ENCODE assay signal across 20 cellular contexts in genomic region chr5:149411738-149412519, GRCh38. TPM values are rescaled to one million over a fixed set of nuclear protein-coding genes. Genes with fewer than 3 reads are reported as not detected.
DNase-seq lines count a peak whose midpoint lies in the region; ATAC-seq and TF ChIP-seq lines count a peak whose summit lies in the region.
"Had no signal": no experiment of that assay in that cellular context is flagged by ENCODE, and none has a peak within 500 bp of the region (broad histone marks: within the 10 kb centered on the region; RNA-seq: fewer than 3 reads in every experiment).

No MANE protein-coding gene starts in this region.

- H3K4me2 ChIP-seq in fibroblast of lung (ENCODE audit: extremely low read depth, insufficient read depth, low read length) (peak overlapping the region; percentile 49), trophoblast cell (ENCODE audit: low read length) (no peak overlapping the region)

- intact Hi-C loops in breast epithelium (cut with DNase I; ENCODE audit: low total_unique reads) (no loop called here), MCF 10A (cut with micrococcal nuclease) (no loop called here), upper lobe of right lung (cut with DNase I) (no loop called here), mucosa of descending colon (cut with DNase I, micrococcal nuclease) (no loop called here)

- ATAC-seq in upper lobe of right lung: no peak
- ATAC-seq in HG02763 (IDR thresholded peaks at IDR 0.05; ENCODE audit: unreplicated experiment): no peak
- no peak for ATAC-seq in mucosa of descending colon
- ATAC-seq: effector memory CD8-positive, alpha-beta T cell had no signal

- no peak overlapping the region for H2BK120ac ChIP-seq in trophoblast cell (ENCODE audit: insufficient read depth, low read length, poor library complexity)

- H2AFZ ChIP-seq in fibroblast of lung (ENCODE audit: low read length) (no peak overlapping the region), trophoblast cell (ENCODE audit: insufficient read depth, low read length, poor library complexity) (no peak overlapping the region)

- no peak overlapping the region for H3K18ac ChIP-seq in trophoblast cell (ENCODE audit: low read length)

- H3K27ac ChIP-seq in breast epithelium (peak overlapping the region; percentile 91 to 92), fibroblast of lung (ENCODE audit: insufficient read depth, low read length) (peak overlapping the region; percentile 90), trophoblast cell (ENCODE audit: low read depth, low read length) (no peak overlapping the region), upper lobe of right lung (peak overlapping the region; percentile 60)
- H3K27ac ChIP-seq: 22Rv1 had no signal

- no peak overlapping the region for H4K91ac ChIP-seq in trophoblast cell (ENCODE audit: low read depth, low read length)

- H3K4me3 ChIP-seq in breast epithelium (peak overlapping the region; percentile 42 to 76 (median 67)), fibroblast of lung (replicated peaks in 1 of 4; ENCODE audit: control extremely low read depth in 1 of 4, insufficient read depth in 1 of 4, low read depth in 3 of 4, low read length in 4 of 4) (peak overlapping the region in 3 of 4 experiments; percentile 2 to 95 (median 22)), trophoblast cell (ENCODE audit: low read depth, low read length) (no peak overlapping the region), upper lobe of right lung (peak overlapping the region; percentile 55), BE2C (ENCODE audit: low read depth, low read length) (no peak overlapping the region), mucosa of descending colon (no peak overlapping the region)

- POLR2A ChIA-PET in MCF 10A (lab: Yijun Ruan, JAX): interaction anchor here (0.7 kb wide), 1 partner anchor 71 kb away, joined by 3 read pairs; no protein-coding TSS in a partner anchor

- H3K79me1 ChIP-seq in trophoblast cell (ENCODE audit: low read length): peaks cover 7% of the 10 kb centered on the region

- BruUV-seq in MCF 10A (replicated peaks; lab: Mats Ljungman, UMichigan): no TSS peak

- peaks cover 0 to 5% of the 10 kb centered on the region in 2 donors for H3K4me1 ChIP-seq in breast epithelium
- peaks cover 44% of the 10 kb centered on the region for H3K4me1 ChIP-seq in fibroblast of lung (ENCODE audit: control insufficient read depth, extremely low read depth, insufficient read depth, low read length)
- peaks cover 8 to 25% of the 10 kb centered on the region in 2 experiments for H3K4me1 ChIP-seq in trophoblast cell (ENCODE audit: control insufficient read depth in 1 of 2, insufficient read depth in 2 of 2, low read length in 2 of 2)
- peaks cover 16% of the 10 kb centered on the region for H3K4me1 ChIP-seq in upper lobe of right lung
- H3K4me1 ChIP-seq in BE2C: peaks cover 31% of the 10 kb centered on the region
- no peaks in the 10 kb centered on the region for H3K4me1 ChIP-seq in mucosa of descending colon (ENCODE audit: low read depth)

- H3K4me3 Mint-ChIP-seq in MCF 10A (ENCODE audit: unreplicated experiment): no peak overlapping the region
- H3K4me3 Mint-ChIP-seq: activated CD4-positive, alpha-beta T cell treated with anti-CD3 and anti-CD28 coated beads, Interleukin-2, amount 10 ng/mL, durations not matched to agents 24 days and 14 days; CD4-positive, alpha-beta memory T cell; effector memory CD8-positive, alpha-beta T cell; immature natural killer cell had no signal

- H3K9me3 Mint-ChIP-seq in MCF 10A (ENCODE audit: unreplicated experiment): no peaks in the 10 kb centered on the region
- H3K9me3 Mint-ChIP-seq: activated CD4-positive, alpha-beta T cell treated with anti-CD3 and anti-CD28 coated beads, Interleukin-2, amount 10 ng/mL, durations not matched to agents 24 days and 14 days; CD4-positive, alpha-beta memory T cell; effector memory CD8-positive, alpha-beta T cell; immature natural killer cell had no signal

- no peaks in the 10 kb centered on the region for H3K4me1 Mint-ChIP-seq in MCF 10A (ENCODE audit: insufficient read depth, unreplicated experiment)
- H3K4me1 Mint-ChIP-seq: activated CD4-positive, alpha-beta T cell treated with anti-CD3 and anti-CD28 coated beads, Interleukin-2, amount 10 ng/mL, durations not matched to agents 24 days and 14 days; CD4-positive, alpha-beta memory T cell; immature natural killer cell had no signal

- no CpG with 5 or more reads among the region's 9 CpGs for WGBS in trophoblast cell (ENCODE audit: extremely low coverage, insufficient coverage, insufficient read length)

- TF ChIP-seq CTCF in breast epithelium (IDR thresholded peaks at IDR 0.05) (no peak), MCF 10A (IDR thresholded peaks at IDR 0.05; ENCODE audit: unreplicated experiment) (no peak), fibroblast of lung (conservative IDR thresholded peaks at IDR 0.05 in 1 of 2, IDR thresholded peaks at IDR 0.05 in 1 of 2; ENCODE audit: low read depth in 1 of 2, low read length in 2 of 2) (no peak), upper lobe of right lung (IDR thresholded peaks at IDR 0.05) (no peak), BE2C (IDR thresholded peaks at IDR 0.05; ENCODE audit: low read depth, low read length) (no peak), mucosa of descending colon (IDR thresholded peaks at IDR 0.05) (no peak)

- H3K27me3 Mint-ChIP-seq in MCF 10A (ENCODE audit: insufficient read depth, unreplicated experiment): peaks cover 11% of the 10 kb centered on the region
- H3K27me3 Mint-ChIP-seq: activated CD4-positive, alpha-beta T cell treated with anti-CD3 and anti-CD28 coated beads, Interleukin-2, amount 10 ng/mL, durations not matched to agents 24 days and 14 days had no signal

- H3K36me3 ChIP-seq in breast epithelium: no peaks in the 10 kb centered on the region
- peaks cover 8% of the 10 kb centered on the region for H3K36me3 ChIP-seq in fibroblast of lung (ENCODE audit: control insufficient read depth, insufficient read depth, low read length)
- no peaks in the 10 kb centered on the region for H3K36me3 ChIP-seq in trophoblast cell (ENCODE audit: control insufficient read depth in 1 of 2, insufficient read depth in 2 of 2, low read length in 2 of 2)
- peaks cover 6% of the 10 kb centered on the region for H3K36me3 ChIP-seq in upper lobe of right lung
- no peaks in the 10 kb centered on the region for H3K36me3 ChIP-seq in BE2C
- no peaks in the 10 kb centered on the region for H3K36me3 ChIP-seq in mucosa of descending colon (ENCODE audit: low read depth)

- CTCF ChIA-PET in MCF 10A (lab: Yijun Ruan, JAX): interaction anchor here (0.8 to 5.3 kb wide), 8 partner anchors 14 to 40 kb away, joined by 3 to 40 read pairs (median 4); no protein-coding TSS in a partner anchor

- H3K79me2 ChIP-seq in fibroblast of lung (ENCODE audit: control insufficient read depth, insufficient read depth, low read length): peaks cover 94% of the 10 kb centered on the region
- no peaks in the 10 kb centered on the region for H3K79me2 ChIP-seq in trophoblast cell (ENCODE audit: control insufficient read depth, insufficient read depth, low read length, poor library complexity)

- H3K4ac ChIP-seq in trophoblast cell (ENCODE audit: low read depth, low read length): no peak overlapping the region

- H4K8ac ChIP-seq in trophoblast cell (ENCODE audit: low read depth, low read length): no peak overlapping the region

- no peak overlapping the region for H2AK5ac ChIP-seq in trophoblast cell (ENCODE audit: low read length)

- no peaks in the 10 kb centered on the region for H4K20me1 ChIP-seq in fibroblast of lung (ENCODE audit: control insufficient read depth, extremely low read depth, insufficient read depth, low read length)

- no peak overlapping the region for H3K14ac ChIP-seq in trophoblast cell (ENCODE audit: low read length)

- peak in 1 of 2 donors; percentile 19 for DNase-seq in breast epithelium (ENCODE audit: low spot score in 2 of 2)
- DNase-seq in MCF 10A (ENCODE audit: unreplicated experiment): no peak
- DNase-seq in fibroblast of lung (ENCODE audit: low read depth in 2 of 2): no peak
- DNase-seq in trophoblast cell: no peak
- DNase-seq in upper lobe of right lung: peak; percentile 23
- no peak for DNase-seq in BE2C
- no peak for DNase-seq in mucosa of descending colon
- DNase-seq: activated CD4-positive, alpha-beta T cell treated with anti-CD3 and anti-CD28 coated beads, Interleukin-2, amount 10 ng/mL, durations not matched to agents 24 days and 14 days; activated naive CD4-positive, alpha-beta T cell treated with anti-CD3 and anti-CD28 coated beads, Interleukin-2, amount 50 U/mL, for 16 hours; CD4-positive, alpha-beta memory T cell; effector memory CD8-positive, alpha-beta T cell; EL; immature natural killer cell; NCI-H510A; SIG-M5; stimulated activated naive CD4-positive, alpha-beta T cell treated with Interleukin-2 at 50 U/mL for 16 hours; T1000 had no signal

- no peak overlapping the region for H2BK5ac ChIP-seq in trophoblast cell (ENCODE audit: low read depth, low read length, poor library complexity)

- H3K27me3 ChIP-seq in breast epithelium (no peaks in the 10 kb centered on the region), fibroblast of lung (ENCODE audit: control insufficient read depth, insufficient read depth, low read length) (no peaks in the 10 kb centered on the region), trophoblast cell (ENCODE audit: insufficient read depth, low read length) (no peaks in the 10 kb centered on the region), upper lobe of right lung (no peaks in the 10 kb centered on the region), BE2C (no peaks in the 10 kb centered on the region)

- no peak overlapping the region for H3K23ac ChIP-seq in trophoblast cell (ENCODE audit: low read length)

- H3K9me3 ChIP-seq in breast epithelium (no peaks in the 10 kb centered on the region), fibroblast of lung (ENCODE audit: control insufficient read depth, insufficient read depth, low read depth, low read length) (no peaks in the 10 kb centered on the region), trophoblast cell (ENCODE audit: insufficient read depth, low read depth, low read length) (peaks cover 2% of the 10 kb centered on the region), upper lobe of right lung (no peaks in the 10 kb centered on the region), BE2C (no peaks in the 10 kb centered on the region), mucosa of descending colon (no peaks in the 10 kb centered on the region)

- peak overlapping the region; percentile 21 for H2BK12ac ChIP-seq in trophoblast cell (ENCODE audit: low read length)

- no peaks in the 10 kb centered on the region for H3K36me3 Mint-ChIP-seq in MCF 10A (ENCODE audit: insufficient read depth, unreplicated experiment)
- H3K36me3 Mint-ChIP-seq: CD4-positive, alpha-beta memory T cell; immature natural killer cell had no signal

- TF ChIP-seq POLR2A in breast epithelium (IDR thresholded peaks at IDR 0.05): no peak

- no peak overlapping the region for H3K27ac Mint-ChIP-seq in MCF 10A (ENCODE audit: low read depth, unreplicated experiment)
- H3K27ac Mint-ChIP-seq: activated CD4-positive, alpha-beta T cell treated with anti-CD3 and anti-CD28 coated beads, Interleukin-2, amount 10 ng/mL, durations not matched to agents 24 days and 14 days; effector memory CD8-positive, alpha-beta T cell; immature natural killer cell had no signal

- H4K12ac ChIP-seq in trophoblast cell (ENCODE audit: low read depth, low read length): no peak overlapping the region

- peak overlapping the region; percentile 26 for H3K9ac ChIP-seq in fibroblast of lung (ENCODE audit: insufficient read depth, low read length)
- H3K9ac ChIP-seq in trophoblast cell (ENCODE audit: low read length): no peak overlapping the region

RNA-seq across cellular contexts. Expression of gene IL17B, which starts 32.8 kb away (rescaled TPM):
- 1 to 10 TPM in 2 of 3 donors, under 1 TPM in 1; 0.64 to 5.6 (median 5.4) TPM for total RNA-seq in breast epithelium
- total RNA-seq in MCF 10A (2022): not detected in 2 replicates
- not detected in 2 replicates for total RNA-seq in fibroblast of lung
- polyA plus RNA-seq in fibroblast of lung: 0.34 TPM in 1 of 2 replicates, not detected in the other
- polyA plus RNA-seq in fibroblast of lung (2012): not detected in 2 replicates
- polyA minus RNA-seq in fibroblast of lung (ENCODE audit: low replicate concordance): not detected in 2 replicates
- polyA plus RNA-seq in trophoblast cell (2013): 0.25 and 0.26 TPM in 2 replicates
- not detected for total RNA-seq in upper lobe of right lung
- polyA plus RNA-seq in BE2C (2012; ENCODE audit: insufficient read depth, insufficient read length, low read depth): 1.1 TPM
- under 1 TPM in 1 of 3 donors, not detected in 2; 0.92 TPM for total RNA-seq in mucosa of descending colon
- total RNA-seq: activated CD4-positive, alpha-beta T cell treated with anti-CD3 and anti-CD28 coated beads, Interleukin-2, amount 10 ng/mL, durations not matched to agents 24 days and 14 days; CD4-positive, alpha-beta memory T cell; HT-29 had no signal
- polyA plus RNA-seq: CD4-positive, alpha-beta memory T cell; immature natural killer cell had no signal

RNA-seq across cellular contexts. Expression of gene PCYOX1L, which starts 54.1 kb away (rescaled TPM):
- total RNA-seq in breast epithelium: 1 to 10 TPM; 3.2 to 6.6 (median 5.2) TPM
- 7.7 and 8.0 TPM in 2 replicates for total RNA-seq in MCF 10A (2022)
- 4.9 and 7.6 TPM in 2 replicates for total RNA-seq in fibroblast of lung
- 9.1 and 11.3 TPM in 2 replicates for polyA plus RNA-seq in fibroblast of lung
- 7.1 and 9.4 TPM in 2 replicates for polyA plus RNA-seq in fibroblast of lung (2012)
- polyA minus RNA-seq in fibroblast of lung (ENCODE audit: low replicate concordance): 12.6 and 15.1 TPM in 2 replicates
- 2.2 and 2.4 TPM in 2 replicates for polyA plus RNA-seq in trophoblast cell (2013)
- 6.6 TPM for total RNA-seq in upper lobe of right lung
- polyA plus RNA-seq in BE2C (2012; ENCODE audit: insufficient read depth, insufficient read length, low read depth): 65.1 TPM
- total RNA-seq in mucosa of descending colon: 1 to 10 TPM; 3.1 to 5.9 (median 4.2) TPM

Comparison
In these comparisons a context has a peak if more than half of its experiments do, and no peak if none do; other contexts are left out.
1. H3K4me3 ChIP-seq: peak in breast epithelium (3 of 3), fibroblast of lung (3 of 4) and upper lobe of right lung (single experiment); none in trophoblast cell (single experiment), BE2C (single experiment) and mucosa of descending colon (single experiment).